In genomic region chr16:56353054-56353921, GRCh38 we compare ENCODE assay signal across 24 cellular contexts.
DNase-seq lines count a peak whose midpoint lies in the region; ATAC-seq and TF ChIP-seq lines count a peak whose summit lies in the region.
"Had no signal": no experiment of that assay in that cellular context is flagged by ENCODE, and none has a peak within 500 bp of the region (broad histone marks: within the 10 kb centered on the region; RNA-seq: fewer than 3 reads in every experiment).

No MANE protein-coding gene starts in this region.

- H3K27ac Mint-ChIP-seq in activated T-cell treated with anti-CD3 and anti-CD28 coated beads, Interleukin-2, amount 50 U/mL, for 24 hours = no peak overlapping the region
- no peak overlapping the region for H3K27ac Mint-ChIP-seq in activated T-cell treated with anti-CD3 and anti-CD28 coated beads, Interleukin-2, amount 50 U/mL, for 72 hours
- H3K27ac Mint-ChIP-seq: CD4-positive, CD25-positive, alpha-beta regulatory T cell; T-helper 2 cell treated with Interferon-gamma antibody and Interleukin-4, amounts not matched to agents 5 μg/mL and 100 μg/mL, for 36 hours had no signal

- no peaks in the 10 kb centered on the region for H3K27me3 ChIP-seq in spleen (replicated peaks in 1 of 7)
- H3K27me3 ChIP-seq: SJSA1, vagina had no signal

- no peak for ATAC-seq in activated T-cell treated with anti-CD3 and anti-CD28 coated beads, Interleukin-2, amount 50 U/mL, for 72 hours (replicated peaks in 1 of 2)
- no peak for ATAC-seq in left lobe of liver
- ATAC-seq: effector memory CD8-positive, alpha-beta T cell; left colon; stimulated activated naive CD8-positive, alpha-beta T cell treated with anti-CD3 and anti-CD28 coated beads, Interleukin-15, Interleukin-2, amounts not matched to agents 100 U/mL and 50 U/mL, for 24 hours had no signal

- peaks cover 0 to 28% (median 15%) of the 10 kb centered on the region in 6 donors for H3K4me1 ChIP-seq in spleen

- peaks cover 26% of the 10 kb centered on the region for H3K4me1 Mint-ChIP-seq in activated T-cell treated with anti-CD3 and anti-CD28 coated beads, Interleukin-2, amount 50 U/mL, for 24 hours (ENCODE audit: low read depth)
- H3K4me1 Mint-ChIP-seq in activated T-cell treated with anti-CD3 and anti-CD28 coated beads, Interleukin-2, amount 50 U/mL, for 72 hours (ENCODE audit: low read depth) = peaks cover 26% of the 10 kb centered on the region

- TF ChIP-seq RAD21 in Ishikawa (IDR thresholded peaks at IDR 0.05; ENCODE audit: low read depth) = no peak

- peak; percentile 23 for DNase-seq in activated T-cell treated with anti-CD3 and anti-CD28 coated beads, Interleukin-2, amount 50 U/mL, for 24 hours
- DNase-seq in activated T-cell treated with anti-CD3 and anti-CD28 coated beads, Interleukin-2, amount 50 U/mL, for 72 hours = no peak
- peak; percentile 44 for DNase-seq in left lobe of liver (ENCODE audit: low spot score)
- peak; percentile 59 for DNase-seq in spleen
- DNase-seq in hippocampal formation (lab: John Stamatoyannopoulos, UW) = no peak
- DNase-seq in EL = no peak
- no peak for DNase-seq in NCI-H2171 treated with DMSO at 0.1 percent for 48 hours (lab: John Stamatoyannopoulos, UW)
- DNase-seq: ACHN; activated CD4-positive, alpha-beta T cell treated with anti-CD3 and anti-CD28 coated beads for 1 hour; caudate nucleus; CD4-positive, CD25-positive, alpha-beta regulatory T cell; DMS79 treated with DMSO at 0.1 percent for 48 hours; effector memory CD8-positive, alpha-beta T cell; HCEC 1CT; NCI-H1092; NCI-H526 treated with DMSO at 0.1 percent for 48 hours; stimulated activated naive CD8-positive, alpha-beta T cell treated with anti-CD3 and anti-CD28 coated beads, Interleukin-15, Interleukin-2, amounts not matched to agents 100 U/mL and 50 U/mL, for 24 hours had no signal

- no peaks in the 10 kb centered on the region for H3K27me3 Mint-ChIP-seq in activated T-cell treated with anti-CD3 and anti-CD28 coated beads, Interleukin-2, amount 50 U/mL, for 24 hours
- H3K27me3 Mint-ChIP-seq in activated T-cell treated with anti-CD3 and anti-CD28 coated beads, Interleukin-2, amount 50 U/mL, for 72 hours (ENCODE audit: low read depth) = peaks cover 6% of the 10 kb centered on the region
- H3K27me3 Mint-ChIP-seq: CD4-positive, CD25-positive, alpha-beta regulatory T cell; effector memory CD8-positive, alpha-beta T cell had no signal

- no peaks in the 10 kb centered on the region for H3K9me3 ChIP-seq in spleen
- H3K9me3 ChIP-seq: psoas muscle, SJSA1, vagina had no signal

- no peak; the same call in 1 of the 2 replicates for TF ChIP-seq EP300 in Ishikawa (IDR thresholded peaks at IDR 0.05; ENCODE audit: borderline replicate concordance)

- H3K4me3 ChIP-seq in spleen = no peak overlapping the region
- H3K4me3 ChIP-seq: psoas muscle, SJSA1, vagina had no signal

- TF ChIP-seq POLR2A in spleen (IDR thresholded peaks at IDR 0.05) = no peak

- H3K27ac ChIP-seq in spleen = no peak overlapping the region
- H3K27ac ChIP-seq: KMS-11, psoas muscle, SJSA1, vagina had no signal

- 84 to 92% (median 85%) methylated on average over 12 to 15 of the region's 15 CpGs for WGBS in spleen, 5 donors

- intact Hi-C loops in spleen (cut with DNase I; ENCODE audit: low total_unique reads) = loop anchor here (10.0 kb wide), 1 partner anchor 888 kb away; no protein-coding TSS in a partner anchor

- no peak overlapping the region for H3K4me3 Mint-ChIP-seq in activated T-cell treated with anti-CD3 and anti-CD28 coated beads, Interleukin-2, amount 50 U/mL, for 24 hours
- H3K4me3 Mint-ChIP-seq in activated T-cell treated with anti-CD3 and anti-CD28 coated beads, Interleukin-2, amount 50 U/mL, for 72 hours = no peak overlapping the region
- H3K4me3 Mint-ChIP-seq: effector memory CD8-positive, alpha-beta T cell; T-helper 2 cell treated with Interferon-gamma antibody and Interleukin-4, amounts not matched to agents 5 μg/mL and 100 μg/mL, for 36 hours had no signal

- no peak for TF ChIP-seq CTCF in spleen (IDR thresholded peaks at IDR 0.05 in 8 of 11, conservative IDR thresholded peaks at IDR 0.05 in 3 of 11)

- no peaks in the 10 kb centered on the region for H3K9me3 Mint-ChIP-seq in activated T-cell treated with anti-CD3 and anti-CD28 coated beads, Interleukin-2, amount 50 U/mL, for 24 hours
- H3K9me3 Mint-ChIP-seq in activated T-cell treated with anti-CD3 and anti-CD28 coated beads, Interleukin-2, amount 50 U/mL, for 72 hours = no peaks in the 10 kb centered on the region
- H3K9me3 Mint-ChIP-seq: CD4-positive, CD25-positive, alpha-beta regulatory T cell; effector memory CD8-positive, alpha-beta T cell; T-helper 2 cell treated with Interferon-gamma antibody and Interleukin-4, amounts not matched to agents 5 μg/mL and 100 μg/mL, for 36 hours had no signal

- no peaks in the 10 kb centered on the region for H3K36me3 ChIP-seq in spleen
- H3K36me3 ChIP-seq: SJSA1, vagina had no signal

- H3K36me3 Mint-ChIP-seq in activated T-cell treated with anti-CD3 and anti-CD28 coated beads, Interleukin-2, amount 50 U/mL, for 24 hours (ENCODE audit: low read depth) = peaks cover 2% of the 10 kb centered on the region
- H3K36me3 Mint-ChIP-seq in activated T-cell treated with anti-CD3 and anti-CD28 coated beads, Interleukin-2, amount 50 U/mL, for 72 hours (ENCODE audit: insufficient read depth in 2 of 2) = no peaks in the 10 kb centered on the region
- H3K36me3 Mint-ChIP-seq: CD4-positive, CD25-positive, alpha-beta regulatory T cell had no signal

TF ChIP-seq in Ishikawa, 13 proteins besides CTCF, POLR2A, EP300 and RAD21:
- TF ChIP-seq REST (IDR thresholded peaks at IDR 0.05; ENCODE audit: low read depth) (no peak), CEBPB (IDR thresholded peaks at IDR 0.05) (no peak), TEAD4 (IDR thresholded peaks at IDR 0.05) (peak; percentile 39), YY1 (IDR thresholded peaks at IDR 0.05; ENCODE audit: low read depth) (no peak), TAF1 (IDR thresholded peaks at IDR 0.05; ENCODE audit: low read depth) (no peak), USF1 (IDR thresholded peaks at IDR 0.05) (no peak), TCF12 (IDR thresholded peaks at IDR 0.05; ENCODE audit: low read depth) (peak; percentile 23), FOXM1 (IDR thresholded peaks at IDR 0.05; ENCODE audit: borderline replicate concordance, low read depth) (no peak), NFIC (IDR thresholded peaks at IDR 0.05) (0 out of 2 replicates have a peak, but pooled peaks have one; percentile 24), CREB1 (IDR thresholded peaks at IDR 0.05; ENCODE audit: low read depth) (no peak), ZBTB7A (IDR thresholded peaks at IDR 0.05; ENCODE audit: low read depth) (0 out of 2 replicates have a peak, but pooled peaks have one; percentile 21), MAX (IDR thresholded peaks at IDR 0.05) (peak; percentile 78), EGR1 (IDR thresholded peaks at IDR 0.05) (no peak)

Comparison
In these comparisons a context has a peak if more than half of its experiments do, and no peak if none do; other contexts are left out.
1. DNase-seq: peak in activated T-cell treated with anti-CD3 and anti-CD28 coated beads, Interleukin-2, amount 50 U/mL, for 24 hours (single experiment), left lobe of liver (single experiment) and spleen (single experiment); none in activated T-cell treated with anti-CD3 and anti-CD28 coated beads, Interleukin-2, amount 50 U/mL, for 72 hours (0 of 2), hippocampal formation (0 of 2), EL (single experiment) and NCI-H2171 treated with DMSO at 0.1 percent for 48 hours (single experiment).